9 cellular contexts compared by ENCODE assay signal in genomic region chr10:15439381-15439837, GRCh38.
DNase-seq lines count a peak whose midpoint lies in the region; FAIRE-seq and TF ChIP-seq lines count a peak whose summit lies in the region.
"Had no signal": no experiment of that assay in that cellular context is flagged by ENCODE, and none has a peak within 500 bp of the region (broad histone marks: within the 10 kb centered on the region; RNA-seq: fewer than 3 reads in every experiment).

No MANE protein-coding gene starts in this region.

- intact Hi-C loops in A673 (cut with micrococcal nuclease; ENCODE audit: unreplicated experiment): no loop called here

- TF ChIP-seq CTCF in A673 (conservative IDR thresholded peaks at IDR 0.05; ENCODE audit: low read depth, low read length): peak; percentile 38; the same call in 1 of the 2 replicates
- TF ChIP-seq CTCF in epithelial cell of esophagus (IDR thresholded peaks at IDR 0.05; ENCODE audit: insufficient read depth, low read depth, low read length, missing control alignments): peak; percentile 37

- H3K36me3 ChIP-seq in A673 (ENCODE audit: insufficient read depth, low read length, poor library complexity, severe bottlenecking) (no peaks in the 10 kb centered on the region), muscle layer of duodenum (ENCODE audit: control insufficient read depth in 1 of 2, insufficient read depth in 2 of 2, low read length in 2 of 2) (no peaks in the 10 kb centered on the region)

- CTCF ChIA-PET in A673 (lab: Charles Lee): interaction anchor here (0.8 kb wide), 1 partner anchor 280 kb away, joined by 3 read pairs; the partner anchor contains the start of gene ITGA8

- H3K4me1 ChIP-seq in A673 (ENCODE audit: insufficient read depth, low read length, poor library complexity, severe bottlenecking) (no peaks in the 10 kb centered on the region), muscle layer of duodenum (ENCODE audit: control insufficient read depth in 1 of 2, insufficient read depth in 2 of 2, low read length in 2 of 2) (no peaks in the 10 kb centered on the region)

- H3K27me3 ChIP-seq in A673 (replicated peaks; ENCODE audit: insufficient read depth, low read depth, low read length, poor library complexity) (peaks cover 7% of the 10 kb centered on the region), muscle layer of duodenum (ENCODE audit: low read depth, low read length) (no peaks in the 10 kb centered on the region)

- no peak for FAIRE-seq in RCC 7860 (lab: Jason Lieb, UNC)

- DNase-seq in A673 (ENCODE audit: low spot score) (no peak), NCI-H2171 (lab: John Stamatoyannopoulos, UW) (peak; percentile 14), epithelial cell of esophagus (ENCODE audit: low read depth) (peak; percentile 50), RCC 7860 (ENCODE audit: low spot score) (no peak), NCI-H1694 treated with DMSO at 0.1 percent for 48 hours (lab: John Stamatoyannopoulos, UW) (no peak), Kasumi-1 (lab: John Stamatoyannopoulos, UW) (no peak), HUDEP-2 (lab: John Stamatoyannopoulos, UW; ENCODE audit: unreplicated experiment in 76 of 76) (no peak)
- DNase-seq: DND-41 had no signal

- BruUV-seq in A673 (replicated peaks; lab: Mats Ljungman, UMichigan): no TSS peak

- POLR2A ChIA-PET in A673 (lab: Charles Lee; ENCODE audit: low non-redundant PET): no interaction called here

- H3K4me3 ChIP-seq in A673 (ENCODE audit: low read depth, low read length, poor library complexity, severe bottlenecking) (no peak overlapping the region), epithelial cell of esophagus (ENCODE audit: low read length) (no peak overlapping the region), muscle layer of duodenum (ENCODE audit: low read depth in 1 of 2, low read length in 2 of 2) (peak overlapping the region; percentile 27 to 42)

- H3K27ac ChIP-seq in A673 (ENCODE audit: low read depth, low read length, poor library complexity, severe bottlenecking) (no peak overlapping the region), muscle layer of duodenum (ENCODE audit: low read length) (peak overlapping the region; percentile 42)

- no peaks in the 10 kb centered on the region for H3K9me3 ChIP-seq in A673 (ENCODE audit: low read depth, low read length, poor library complexity, severe bottlenecking)
- H3K9me3 ChIP-seq in muscle layer of duodenum (ENCODE audit: control insufficient read depth in 1 of 2, low read length in 2 of 2): no peaks in the 10 kb centered on the region

Comparison
In these comparisons a context has a peak if more than half of its experiments do, and no peak if none do; other contexts are left out.
1. DNase-seq: peak in NCI-H2171 (single experiment) and epithelial cell of esophagus (single experiment); none in A673 (single experiment), RCC 7860 (single experiment), NCI-H1694 treated with DMSO at 0.1 percent for 48 hours (single experiment), Kasumi-1 (0 of 2) and HUDEP-2 (0 of 76).
2. H3K4me3 ChIP-seq: peak in muscle layer of duodenum (2 of 2); none in A673 (single experiment) and epithelial cell of esophagus (single experiment).